1 cellular context compared by ENCODE assay signal in genomic region chr19:48909424-48910077, GRCh38.
A peak's percentile ranks its signal among the peaks of the same experiment; 100 is the strongest.
TF ChIP-seq lines count a peak whose summit lies in the region.
"Not testable (repeated sequence)": the region's sequence is repeated elsewhere in the genome, so short reads cannot be mapped to it uniquely, and the experiment has no call there.

No MANE protein-coding gene starts in this region.

TF ChIP-seq in HepG2, 621 proteins besides CTCF, POLR2A, EP300 and RAD21:
- 0 out of 2 replicates have a peak, but pooled peaks have one; percentile 18 for TF ChIP-seq ATF7 (IDR thresholded peaks at IDR 0.05)
- TF ChIP-seq ATF7 (CRISPR knock-in tag; IDR thresholded peaks at IDR 0.05): not testable (repeated sequence)
